11 cellular contexts compared by ENCODE assay signal in the genomic region with DNA sequence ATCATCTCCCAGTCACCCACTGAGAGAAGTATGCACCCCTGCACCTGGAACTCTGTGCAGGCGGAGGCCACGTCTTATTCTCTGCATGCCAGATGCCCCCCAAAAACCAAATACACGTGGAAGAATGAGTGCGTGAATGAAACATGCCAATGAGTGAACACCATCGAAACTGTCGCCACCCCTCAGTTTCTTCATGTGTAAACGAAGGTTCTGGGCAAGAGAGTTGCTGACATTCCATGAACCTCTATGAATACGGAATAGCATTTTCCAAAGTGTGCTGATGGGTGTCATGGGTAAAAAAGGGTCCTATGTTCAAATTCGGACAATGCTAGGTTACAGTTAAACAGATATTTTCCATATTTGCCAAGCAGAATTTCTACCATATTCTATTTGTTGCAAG. TPM values are rescaled to one million over a fixed set of nuclear protein-coding genes. Genes with fewer than 3 reads are reported as not detected.
"Had no signal": no experiment of that assay in that cellular context is flagged by ENCODE, and none has a peak within 500 bp of the region (broad histone marks: within the 10 kb centered on the region; RNA-seq: fewer than 3 reads in every experiment).

No MANE protein-coding gene starts in this region.

- H3K4me1 ChIP-seq: HAP-1 had no signal

- H3K9me3 ChIP-seq: HAP-1 had no signal

- H3K36me3 ChIP-seq: HAP-1 had no signal

- H3K27ac Mint-ChIP-seq: HFFc6, IgD-negative memory B cell had no signal

- H2AFZ ChIP-seq: GM23248 had no signal

- ATAC-seq: HCT116 had no signal

- H3K9ac ChIP-seq: GM23248 had no signal

- H3K27ac ChIP-seq: GM23248, HL-60 had no signal

- DNase-seq: GM23248, GOT3, H7, HFFc6, KBM-7 had no signal

- H3K4me3 ChIP-seq: GM23248, HAP-1 had no signal

- H3K4me3 Mint-ChIP-seq: HFFc6, IgD-negative memory B cell had no signal

RNA-seq across cellular contexts. Expression of a gene that starts 19.8 kb away (rescaled TPM):
- total RNA-seq: H4, HFFc6, HT1080 had no signal
- polyA plus RNA-seq: IgD-negative memory B cell had no signal
